In the genomic region with DNA sequence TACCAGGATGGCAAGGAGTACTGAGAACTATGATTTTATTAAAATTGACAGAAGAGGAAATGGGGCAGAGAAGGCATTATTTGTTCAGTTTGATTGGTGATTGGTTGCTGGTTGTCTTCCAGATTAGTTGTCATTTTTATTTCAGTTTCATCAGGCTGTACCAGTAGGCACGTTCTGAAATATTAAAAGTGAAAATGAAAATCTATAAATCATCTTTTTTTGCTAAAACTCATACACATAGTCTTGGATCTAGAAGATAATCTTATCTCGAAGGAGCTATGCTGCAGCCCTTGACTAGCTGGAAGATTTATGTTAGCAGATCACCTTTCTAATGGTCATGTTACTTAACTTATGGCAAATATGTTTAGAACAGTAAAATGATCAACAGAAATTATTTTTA, we compare ENCODE assay signal across 10 cellular contexts. TPM values are rescaled to one million over a fixed set of nuclear protein-coding genes. Genes with fewer than 3 reads are reported as not detected.
A peak's percentile ranks its signal among the peaks of the same experiment; 100 is the strongest.
DNase-seq lines count a peak whose midpoint lies in the region; ATAC-seq, FAIRE-seq and TF ChIP-seq lines count a peak whose summit lies in the region.
"Had no signal": no experiment of that assay in that cellular context is flagged by ENCODE, and none has a peak within 500 bp of the region (broad histone marks: within the 10 kb centered on the region; RNA-seq: fewer than 3 reads in every experiment).

No MANE protein-coding gene starts in this region.

- H3K9me3 ChIP-seq in Caco-2: no peaks in the 10 kb centered on the region
- H3K9me3 ChIP-seq: right atrium auricular region had no signal

- peaks cover 90% of the 10 kb centered on the region for H3K4me1 Mint-ChIP-seq in activated naive CD8-positive, alpha-beta T cell treated with anti-CD3 and anti-CD28 coated beads, Interleukin-2, amount 50 U/mL, for 24 hours
- no peaks in the 10 kb centered on the region for H3K4me1 Mint-ChIP-seq in Caco-2 (ENCODE audit: low read depth, unreplicated experiment)

- CTCF ChIA-PET in Caco-2 (lab: Charles Lee): no interaction called here

- H3K4me1 ChIP-seq in Caco-2: peaks cover 25% of the 10 kb centered on the region

- no peaks in the 10 kb centered on the region for H3K36me3 ChIP-seq in Caco-2 (ENCODE audit: control insufficient read depth, insufficient read depth, low read length)
- H3K36me3 ChIP-seq: right atrium auricular region had no signal

- intact Hi-C loops in Caco-2 (cut with micrococcal nuclease; ENCODE audit: unreplicated experiment): loop anchor here (2.0 kb wide), 1 partner anchor 17 kb away; no protein-coding TSS in a partner anchor

- TF ChIP-seq CTCF in Caco-2 (IDR thresholded peaks at IDR 0.05; ENCODE audit: insufficient read depth in 1 of 2, low read depth in 1 of 2, low read length in 1 of 2, severe bottlenecking in 1 of 2, unreplicated experiment in 1 of 2): no peak

- H3K9me3 Mint-ChIP-seq in activated naive CD8-positive, alpha-beta T cell treated with anti-CD3 and anti-CD28 coated beads, Interleukin-2, amount 50 U/mL, for 24 hours: no peaks in the 10 kb centered on the region
- no peaks in the 10 kb centered on the region for H3K9me3 Mint-ChIP-seq in Caco-2 (ENCODE audit: unreplicated experiment)
- H3K9me3 Mint-ChIP-seq: dendritic cell treated with granulocyte-macrophage colony-stimulating factor and Interleukin-4, amounts not matched to agents 40 ng/mL and 50 ng/mL, for 4 days had no signal

- POLR2A ChIA-PET in Caco-2 (lab: Charles Lee): interaction anchor here (0.7 kb wide), 1 partner anchor 134 kb away, joined by 4 read pairs; no protein-coding TSS in a partner anchor

- H3K27me3 Mint-ChIP-seq in activated naive CD8-positive, alpha-beta T cell treated with anti-CD3 and anti-CD28 coated beads, Interleukin-2, amount 50 U/mL, for 24 hours: no peaks in the 10 kb centered on the region
- H3K27me3 Mint-ChIP-seq in Caco-2 (ENCODE audit: insufficient read depth, unreplicated experiment): no peaks in the 10 kb centered on the region
- H3K27me3 Mint-ChIP-seq: dendritic cell treated with granulocyte-macrophage colony-stimulating factor and Interleukin-4, amounts not matched to agents 40 ng/mL and 50 ng/mL, for 4 days had no signal

- peak overlapping the region; percentile 73 for H3K4me3 Mint-ChIP-seq in activated naive CD8-positive, alpha-beta T cell treated with anti-CD3 and anti-CD28 coated beads, Interleukin-2, amount 50 U/mL, for 24 hours
- no peak overlapping the region for H3K4me3 Mint-ChIP-seq in Caco-2 (ENCODE audit: unreplicated experiment)
- H3K4me3 Mint-ChIP-seq: dendritic cell treated with granulocyte-macrophage colony-stimulating factor and Interleukin-4, amounts not matched to agents 40 ng/mL and 50 ng/mL, for 4 days had no signal

- DNase-seq in GM18507 (ENCODE audit: extremely low spot score, insufficient read length, low read depth) (no peak), Caco-2 (no peak), RKO (ENCODE audit: low spot score) (no peak)
- no peak for DNase-seq in activated naive CD8-positive, alpha-beta T cell treated with anti-CD3 and anti-CD28 coated beads, Interleukin-2, amount 50 U/mL, for 24 hours

- H3K27ac Mint-ChIP-seq in activated naive CD8-positive, alpha-beta T cell treated with anti-CD3 and anti-CD28 coated beads, Interleukin-2, amount 50 U/mL, for 24 hours: peak overlapping the region; percentile 86
- H3K27ac Mint-ChIP-seq in Caco-2 (ENCODE audit: unreplicated experiment): no peak overlapping the region
- H3K27ac Mint-ChIP-seq: dendritic cell treated with granulocyte-macrophage colony-stimulating factor and Interleukin-4, amounts not matched to agents 40 ng/mL and 50 ng/mL, for 4 days had no signal

- H3K4me3 ChIP-seq in Caco-2 (ENCODE audit: low read depth, low read length): no peak overlapping the region
- H3K4me3 ChIP-seq: right atrium auricular region had no signal

- no TSS peak for BruUV-seq in Caco-2 (replicated peaks; lab: Mats Ljungman, UMichigan)

- peak; percentile 69 for FAIRE-seq in GM18507 (lab: Jason Lieb, UNC)

- no peaks in the 10 kb centered on the region for H3K27me3 ChIP-seq in Caco-2 (replicated peaks; ENCODE audit: control insufficient read depth, insufficient read depth, low read length)
- H3K27me3 ChIP-seq: right atrium auricular region had no signal

- peak; percentile 63 for ATAC-seq in GM21367 (IDR thresholded peaks at IDR 0.05; ENCODE audit: unreplicated experiment)
- ATAC-seq in HG03196 (IDR thresholded peaks at IDR 0.05; ENCODE audit: unreplicated experiment): peak; percentile 52
- ATAC-seq in activated naive CD8-positive, alpha-beta T cell treated with anti-CD3 and anti-CD28 coated beads, Interleukin-2, amount 50 U/mL, for 24 hours: peak; percentile 50
- no peak for ATAC-seq in HG03469 (IDR thresholded peaks at IDR 0.05; ENCODE audit: unreplicated experiment)
- no peak for ATAC-seq in GM21423 (IDR thresholded peaks at IDR 0.05; ENCODE audit: unreplicated experiment)

- H3K36me3 Mint-ChIP-seq in activated naive CD8-positive, alpha-beta T cell treated with anti-CD3 and anti-CD28 coated beads, Interleukin-2, amount 50 U/mL, for 24 hours (ENCODE audit: low read depth): peaks cover 5% of the 10 kb centered on the region
- H3K36me3 Mint-ChIP-seq in Caco-2 (ENCODE audit: insufficient read depth, unreplicated experiment): no peaks in the 10 kb centered on the region

RNA-seq across cellular contexts. Expression of a gene that starts 29.0 kb away (rescaled TPM):
- total RNA-seq in Caco-2 (2022): 52.3 and 56.1 TPM in 2 replicates

Comparison
In these comparisons a context has a peak if more than half of its experiments do, and no peak if none do; other contexts are left out.
1. ATAC-seq: peak in GM21367 (single experiment), HG03196 (single experiment) and activated naive CD8-positive, alpha-beta T cell treated with anti-CD3 and anti-CD28 coated beads, Interleukin-2, amount 50 U/mL, for 24 hours (single experiment); none in HG03469 (single experiment) and GM21423 (single experiment).